Comparison of ENCODE assay signal across 8 cellular contexts in the genomic region with DNA sequence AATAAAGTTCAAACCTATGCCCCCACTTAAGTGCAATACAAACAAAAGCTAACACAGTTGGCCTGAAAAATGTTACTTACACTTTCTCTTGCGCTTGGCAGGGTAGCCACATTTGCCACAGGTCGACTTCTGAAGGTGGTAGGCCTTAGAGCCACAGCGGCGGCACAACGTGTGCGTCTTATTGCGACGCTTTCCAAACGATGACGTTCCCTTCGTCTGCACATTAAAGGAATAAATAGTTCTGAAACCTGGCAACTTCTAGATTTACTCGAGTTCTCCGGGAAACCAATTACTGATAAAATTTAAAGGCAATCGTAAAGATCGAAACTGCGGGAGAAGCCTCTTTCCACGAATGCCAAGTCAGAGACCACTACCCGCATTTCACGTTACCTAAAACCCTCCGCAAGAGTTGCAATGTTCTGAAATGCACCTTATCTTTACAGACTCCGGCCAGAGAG. TPM values are rescaled to one million over a fixed set of nuclear protein-coding genes. Genes with fewer than 3 reads are reported as not detected.
A peak's percentile ranks its signal among the peaks of the same experiment; 100 is the strongest.
DNase-seq lines count a peak whose midpoint lies in the region; ATAC-seq, FAIRE-seq and TF ChIP-seq lines count a peak whose summit lies in the region.

No MANE protein-coding gene starts in this region.

- H3K27me3 ChIP-seq in gastrocnemius medialis: no peaks in the 10 kb centered on the region

- intact Hi-C loops in gastrocnemius medialis (cut with DNase I; ENCODE audit: low total_unique reads): loop anchor here (10.0 kb wide), 1 partner anchor 1070 kb away; a partner anchor contains a TSS

- peak overlapping the region; percentile 73 to 95 (median 82) for H3K4me3 ChIP-seq in gastrocnemius medialis

- no peak for TF ChIP-seq CTCF in gastrocnemius medialis (IDR thresholded peaks at IDR 0.05 in 4 of 5, conservative IDR thresholded peaks at IDR 0.05 in 1 of 5)

- ATAC-seq in gastrocnemius medialis: peak in 1 of 2 donors; percentile 16
- ATAC-seq in GM21528 (IDR thresholded peaks at IDR 0.05; ENCODE audit: low FRiP score, unreplicated experiment): no peak

- DNase-seq in EH (ENCODE audit: low read depth): peak; percentile 41
- peak; percentile 10 for DNase-seq in NCI-H1105 treated with DMSO at 0.1 percent for 48 hours (lab: John Stamatoyannopoulos, UW)
- peak; percentile 81 for DNase-seq in activated effector memory CD4-positive, alpha-beta T cell treated with anti-CD3 and anti-CD28 coated beads, Interleukin-2, amount 50 U/mL, for 16 hours
- peak; percentile 10 for DNase-seq in germinal center (ENCODE audit: low spot score)
- DNase-seq in gastrocnemius medialis: no peak
- DNase-seq in GF-D8 (lab: John Stamatoyannopoulos, UW): no peak
- DNase-seq in GM12891 (ENCODE audit: insufficient read length, low spot score): no peak

- peak overlapping the region; percentile 85 to 97 (median 94) for H3K27ac ChIP-seq in gastrocnemius medialis

- no peak for TF ChIP-seq POLR2A in gastrocnemius medialis (IDR thresholded peaks at IDR 0.05)
- TF ChIP-seq POLR2A in GM12891 (IDR thresholded peaks at IDR 0.05; ENCODE audit: low read depth, low read length): no peak

- H3K4me1 ChIP-seq in gastrocnemius medialis: peaks cover 27% of the 10 kb centered on the region in 2 donors

- peaks cover 10 to 50% of the 10 kb centered on the region in 2 donors for H3K36me3 ChIP-seq in gastrocnemius medialis

- FAIRE-seq in GM12891 (lab: Jason Lieb, UNC): no peak

- in situ Hi-C loops in gastrocnemius medialis (cut with MboI; ENCODE audit: low sequenced_read_pairs in 4 of 4): no loop called here

- no peaks in the 10 kb centered on the region for H3K9me3 ChIP-seq in gastrocnemius medialis

TF ChIP-seq in GM12891, 5 proteins besides CTCF, POLR2A, EP300 and RAD21:
- TF ChIP-seq SPI1 (IDR thresholded peaks at IDR 0.05; ENCODE audit: low read depth, low read length) (no peak), PAX5 (IDR thresholded peaks at IDR 0.05; ENCODE audit: insufficient read depth, low read length, severe bottlenecking) (no peak), POU2F2 (IDR thresholded peaks at IDR 0.05; ENCODE audit: low read depth, low read length) (no peak), POLR2AphosphoS5 (IDR thresholded peaks at IDR 0.05; ENCODE audit: low read depth, low read length) (no peak), TAF1 (IDR thresholded peaks at IDR 0.05; ENCODE audit: low read depth, low read length) (no peak)

RNA-seq across cellular contexts. Expression of a gene that starts 0.6 kb away (rescaled TPM):
- total RNA-seq in gastrocnemius medialis: 100 to 1,000 TPM in 2 of 4 donors, 10 to 100 TPM in 2; 42.4 to 155 (median 92.9) TPM
- polyA plus RNA-seq in GM12891 (2012; ENCODE audit: low read depth, missing spikeins): 8,772 TPM

RNA-seq across cellular contexts. Expression of a gene that starts 6.7 kb away (rescaled TPM):
- total RNA-seq in gastrocnemius medialis: 1 to 10 TPM; 3.6 to 4.5 (median 3.8) TPM
- polyA plus RNA-seq in GM12891 (2012; ENCODE audit: low read depth, missing spikeins): 1.7 TPM

RNA-seq across cellular contexts. Expression of a gene that starts 36.2 kb away (rescaled TPM):
- 10 to 100 TPM; 26.8 to 51.9 (median 36.9) TPM for total RNA-seq in gastrocnemius medialis
- 16.2 TPM for polyA plus RNA-seq in GM12891 (2012; ENCODE audit: low read depth, missing spikeins)

Comparison
In these comparisons a context has a peak if more than half of its experiments do, and no peak if none do; other contexts are left out.
1. DNase-seq: peak in EH (single experiment), NCI-H1105 treated with DMSO at 0.1 percent for 48 hours (single experiment), activated effector memory CD4-positive, alpha-beta T cell treated with anti-CD3 and anti-CD28 coated beads, Interleukin-2, amount 50 U/mL, for 16 hours (single experiment) and germinal center (single experiment); none in gastrocnemius medialis (0 of 2), GF-D8 (single experiment) and GM12891 (single experiment).